Comparison of ENCODE assay signal across 29 cellular contexts in the genomic region with DNA sequence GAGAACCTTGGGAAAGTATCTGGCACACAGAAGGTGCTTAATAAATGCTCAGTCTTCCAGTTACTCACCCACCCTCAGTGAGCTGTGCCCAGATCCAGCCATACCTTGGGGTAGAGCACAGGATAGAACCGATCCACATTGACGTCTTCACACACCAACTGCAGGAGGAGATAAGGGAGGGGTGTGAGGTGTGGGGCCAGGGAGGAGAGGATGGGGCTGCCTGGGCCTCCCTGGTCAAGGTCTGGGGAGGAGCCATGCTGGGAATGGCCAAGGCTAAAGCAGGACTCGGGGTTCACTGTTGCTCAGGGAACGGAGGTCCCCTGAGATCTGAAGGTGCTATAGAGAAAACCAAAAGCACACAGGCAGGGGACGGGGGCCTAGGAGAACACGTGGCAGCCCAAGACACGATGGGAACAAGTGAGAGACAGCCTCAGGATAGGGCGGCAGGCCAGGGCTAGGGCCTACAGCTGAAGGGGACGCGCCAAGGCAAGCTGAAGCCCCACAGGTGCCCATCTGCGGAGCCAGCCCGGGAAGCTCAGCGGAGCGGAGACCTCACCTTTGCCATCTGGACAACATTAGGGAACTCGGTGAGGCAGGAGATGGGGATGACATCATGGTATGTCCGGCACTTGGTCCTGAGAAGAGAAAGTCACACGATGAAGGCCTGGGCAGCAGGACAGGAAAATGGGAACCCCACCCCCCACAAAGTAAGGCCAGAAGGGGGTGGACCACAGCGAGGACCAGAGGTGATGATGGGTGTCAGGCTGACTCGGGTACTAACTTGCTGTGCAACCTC. TPM values are rescaled to one million over a fixed set of nuclear protein-coding genes. Genes with fewer than 3 reads are reported as not detected.
"Had no signal": no experiment of that assay in that cellular context is flagged by ENCODE, and none has a peak within 500 bp of the region (broad histone marks: within the 10 kb centered on the region; RNA-seq: fewer than 3 reads in every experiment).

No MANE protein-coding gene starts in this region.

- H3K36me3 Mint-ChIP-seq: activated naive CD4-positive, alpha-beta T cell treated with anti-CD3 and anti-CD28 coated beads, Interleukin-2, amount 50 U/mL, for 72 hours; T-cell had no signal

- H3K27ac Mint-ChIP-seq: activated B cell treated with CpG ODN at 0.5 μM for 24 hours; activated CD4-positive, alpha-beta memory T cell treated with anti-CD3 and anti-CD28 coated beads, Interleukin-2, amount 10 ng/mL, durations not matched to agents 7 days and 5 days; activated CD4-positive, alpha-beta T cell treated with anti-CD3 and anti-CD28 coated beads, Interleukin-2, amount 10 ng/mL, durations not matched to agents 24 days and 14 days; activated naive CD4-positive, alpha-beta T cell treated with anti-CD3 and anti-CD28 coated beads, Interleukin-2, amount 50 U/mL, for 72 hours; activated naive CD8-positive, alpha-beta T cell treated with anti-CD3 and anti-CD28 coated beads, Interleukin-2, amount 50 U/mL, for 24 hours; activated T-helper 2 cell treated with anti-CD3 and anti-CD28 coated beads, Interferon-gamma antibody, Interleukin-2, Interleukin-4, amounts not matched to agents 10 μg/mL and 5 μg/mL and 100 μg/mL, durations not matched to agents 14 hours and 24 hours and 36 hours; T-cell had no signal

- H3K9me3 Mint-ChIP-seq: activated B cell treated with CpG ODN at 0.5 μM for 24 hours; activated CD4-positive, alpha-beta memory T cell treated with anti-CD3 and anti-CD28 coated beads, Interleukin-2, amount 10 ng/mL, durations not matched to agents 7 days and 5 days; activated CD4-positive, alpha-beta T cell treated with anti-CD3 and anti-CD28 coated beads, Interleukin-2, amount 10 ng/mL, durations not matched to agents 24 days and 14 days; activated naive CD4-positive, alpha-beta T cell treated with anti-CD3 and anti-CD28 coated beads, Interleukin-2, amount 50 U/mL, for 72 hours; activated naive CD8-positive, alpha-beta T cell treated with anti-CD3 and anti-CD28 coated beads, Interleukin-2, amount 50 U/mL, for 24 hours; activated T-helper 2 cell treated with anti-CD3 and anti-CD28 coated beads, Interferon-gamma antibody, Interleukin-2, Interleukin-4, amounts not matched to agents 10 μg/mL and 5 μg/mL and 100 μg/mL, durations not matched to agents 14 hours and 24 hours and 36 hours; T-cell had no signal

- H3K4me1 ChIP-seq: ascending aorta had no signal

- H3K4me1 Mint-ChIP-seq: activated B cell treated with CpG ODN at 0.5 μM for 24 hours; activated CD4-positive, alpha-beta memory T cell treated with anti-CD3 and anti-CD28 coated beads, Interleukin-2, amount 10 ng/mL, durations not matched to agents 7 days and 5 days; activated CD4-positive, alpha-beta T cell treated with anti-CD3 and anti-CD28 coated beads, Interleukin-2, amount 10 ng/mL, durations not matched to agents 24 days and 14 days; activated naive CD8-positive, alpha-beta T cell treated with anti-CD3 and anti-CD28 coated beads, Interleukin-2, amount 50 U/mL, for 24 hours had no signal

- H3K9me3 ChIP-seq: ascending aorta, body of pancreas had no signal

- H3K27me3 Mint-ChIP-seq: activated B cell treated with CpG ODN at 0.5 μM for 24 hours; activated CD4-positive, alpha-beta memory T cell treated with anti-CD3 and anti-CD28 coated beads, Interleukin-2, amount 10 ng/mL, durations not matched to agents 7 days and 5 days; activated CD4-positive, alpha-beta T cell treated with anti-CD3 and anti-CD28 coated beads, Interleukin-2, amount 10 ng/mL, durations not matched to agents 24 days and 14 days; activated naive CD8-positive, alpha-beta T cell treated with anti-CD3 and anti-CD28 coated beads, Interleukin-2, amount 50 U/mL, for 24 hours had no signal

- H3K4me3 ChIP-seq: ascending aorta, body of pancreas, SK-N-MC had no signal

- H3K27ac ChIP-seq: ascending aorta, body of pancreas, SK-N-MC had no signal

- H3K36me3 ChIP-seq: ascending aorta had no signal

- ATAC-seq: activated naive CD4-positive, alpha-beta T cell treated with anti-CD3 and anti-CD28 coated beads, Interleukin-2, amount 50 U/mL, for 72 hours; activated naive CD8-positive, alpha-beta T cell treated with anti-CD3 and anti-CD28 coated beads, Interleukin-2, amount 50 U/mL, for 24 hours; body of pancreas; Panc1; Right ventricle myocardium inferior; T-cell had no signal

- DNase-seq: activated B cell treated with CpG ODN at 0.5 μM for 24 hours; activated CD4-positive, alpha-beta memory T cell treated with anti-CD3 and anti-CD28 coated beads, Interleukin-2, amount 10 ng/mL, durations not matched to agents 7 days and 5 days; activated CD4-positive, alpha-beta T cell treated with anti-CD3 and anti-CD28 coated beads for 1 hour; activated CD4-positive, alpha-beta T cell treated with anti-CD3 and anti-CD28 coated beads, Interleukin-2, amount 10 ng/mL, durations not matched to agents 24 days and 14 days; activated naive CD8-positive, alpha-beta T cell treated with anti-CD3 and anti-CD28 coated beads, Interleukin-2, amount 50 U/mL, for 24 hours; activated T-cell treated with anti-CD3 and anti-CD28 coated beads for 4 hours; activated T-cell treated with anti-CD3 and anti-CD28 coated beads, Interleukin-2, amount 50 U/mL, for 48 hours; amniotic stem cell; body of pancreas; cerebellar nuclear complex; KG1; NCI-H1048; NCI-H146; NCI-H187 treated with DMSO at 0.1 percent for 48 hours; NCI-H2081 treated with DMSO at 0.1 percent for 48 hours; NCI-H226; NCI-H526; NCI-H774; RPMI8226; T-cell; T-helper 2 cell; T1000 had no signal

- H3K4me3 Mint-ChIP-seq: activated B cell treated with CpG ODN at 0.5 μM for 24 hours; activated CD4-positive, alpha-beta memory T cell treated with anti-CD3 and anti-CD28 coated beads, Interleukin-2, amount 10 ng/mL, durations not matched to agents 7 days and 5 days; activated CD4-positive, alpha-beta T cell treated with anti-CD3 and anti-CD28 coated beads, Interleukin-2, amount 10 ng/mL, durations not matched to agents 24 days and 14 days; activated naive CD8-positive, alpha-beta T cell treated with anti-CD3 and anti-CD28 coated beads, Interleukin-2, amount 50 U/mL, for 24 hours; T-cell had no signal

- H3K27me3 ChIP-seq: ascending aorta, body of pancreas had no signal

RNA-seq across cellular contexts. Expression of gene RAP1GAP, which starts 55.9 kb away (rescaled TPM):
- total RNA-seq: OCI-LY7 had no signal
